ENCODE assay signal across 8 cellular contexts in the genomic region with DNA sequence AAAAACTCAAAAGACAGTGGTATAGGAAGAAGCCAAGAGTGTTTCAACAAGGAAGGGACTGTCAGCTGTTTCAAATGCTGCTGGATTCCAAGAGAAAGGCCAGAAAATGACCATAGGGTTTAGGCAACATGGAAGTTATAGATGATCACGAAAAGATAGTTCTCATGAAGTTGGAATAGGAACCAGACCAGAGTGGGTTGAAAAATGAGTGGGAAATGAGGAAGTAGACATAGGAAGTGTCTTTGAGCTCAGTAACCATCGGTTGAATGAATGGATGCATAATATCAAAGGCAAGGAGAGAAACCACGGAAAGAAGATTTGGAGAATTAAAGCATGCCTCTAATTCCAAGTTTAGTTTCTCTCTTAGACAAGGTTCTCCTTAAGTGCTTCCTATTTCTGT. TPM values are rescaled to one million over a fixed set of nuclear protein-coding genes. Genes with fewer than 3 reads are reported as not detected.
A peak's percentile ranks its signal among the peaks of the same experiment; 100 is the strongest.
DNase-seq lines count a peak whose midpoint lies in the region; ATAC-seq and TF ChIP-seq lines count a peak whose summit lies in the region.

No MANE protein-coding gene starts in this region.

- H3K4me3 Mint-ChIP-seq in T-helper 1 cell treated with Interleukin-12 subunit alpha and Interleukin-12 subunit beta and Interleukin-4 antibody, amounts not matched to agents 30 μg/mL and 1 μg/mL, for 36 hours: peak overlapping the region; percentile 89
- peak overlapping the region; percentile 94 for H3K4me3 Mint-ChIP-seq in activated CD4-positive, alpha-beta memory T cell treated with anti-CD3 and anti-CD28 coated beads for 36 hours

- peaks cover 22% of the 10 kb centered on the region for H3K4me1 ChIP-seq in KMS-11 (ENCODE audit: low read depth, poor library complexity, severe bottlenecking)
- H3K4me1 ChIP-seq in neuron (ENCODE audit: insufficient read depth, low read length): peaks cover 15% of the 10 kb centered on the region
- peaks cover 5 to 25% (median 14%) of the 10 kb centered on the region in 4 donors for H3K4me1 ChIP-seq in stomach

- TF ChIP-seq CTCF in KMS-11 (conservative IDR thresholded peaks at IDR 0.05; ENCODE audit: low read depth, low read length): no peak
- TF ChIP-seq CTCF in stomach (IDR thresholded peaks at IDR 0.05): no peak

- TF ChIP-seq POLR2A in stomach (IDR thresholded peaks at IDR 0.05): no peak

- H3K9me3 Mint-ChIP-seq in T-helper 1 cell treated with Interleukin-12 subunit alpha and Interleukin-12 subunit beta and Interleukin-4 antibody, amounts not matched to agents 30 μg/mL and 1 μg/mL, for 36 hours: no peaks in the 10 kb centered on the region
- H3K9me3 Mint-ChIP-seq in activated CD4-positive, alpha-beta memory T cell treated with anti-CD3 and anti-CD28 coated beads for 36 hours: no peaks in the 10 kb centered on the region

- H3K9ac ChIP-seq in KMS-11: no peak overlapping the region

- no peaks in the 10 kb centered on the region for H3K27me3 Mint-ChIP-seq in T-helper 1 cell treated with Interleukin-12 subunit alpha and Interleukin-12 subunit beta and Interleukin-4 antibody, amounts not matched to agents 30 μg/mL and 1 μg/mL, for 36 hours (ENCODE audit: low read depth)
- H3K27me3 Mint-ChIP-seq in activated CD4-positive, alpha-beta memory T cell treated with anti-CD3 and anti-CD28 coated beads for 36 hours: no peaks in the 10 kb centered on the region

- intact Hi-C loops in activated CD4-positive, alpha-beta memory T cell treated with anti-CD3 and anti-CD28 coated beads for 36 hours (cut with micrococcal nuclease): loop anchor here (1.0 kb wide), 1 partner anchor 16 kb away; no protein-coding TSS in a partner anchor
- intact Hi-C loops in stomach (cut with DNase I; ENCODE audit: low total_unique reads): no loop called here

- no peaks in the 10 kb centered on the region for H3K27me3 ChIP-seq in KMS-11 (ENCODE audit: insufficient read depth, low read depth)
- H3K27me3 ChIP-seq in neuron (ENCODE audit: insufficient read depth, low read length): no peaks in the 10 kb centered on the region
- H3K27me3 ChIP-seq in stomach: no peaks in the 10 kb centered on the region

- H3K4me3 ChIP-seq in KMS-11 (IDR thresholded peaks at IDR 0.05; ENCODE audit: insufficient read depth, low read depth, low read length): no peak overlapping the region
- peak overlapping the region; percentile 81 for H3K4me3 ChIP-seq in neuron (ENCODE audit: low read length)
- no peak overlapping the region for H3K4me3 ChIP-seq in stomach

- POLR2A ChIA-PET in activated CD4-positive, alpha-beta memory T cell treated with anti-CD3 and anti-CD28 coated beads for 36 hours (lab: Charles Lee): interaction anchor here (1.0 to 5.4 kb wide), 3 partner anchors 10 to 31 kb away, joined by 3 to 70 read pairs (median 3); a partner anchor contains a TSS

- H3K27ac Mint-ChIP-seq in T-helper 1 cell treated with Interleukin-12 subunit alpha and Interleukin-12 subunit beta and Interleukin-4 antibody, amounts not matched to agents 30 μg/mL and 1 μg/mL, for 36 hours: peak overlapping the region; percentile 83
- no peak overlapping the region for H3K27ac Mint-ChIP-seq in activated CD4-positive, alpha-beta memory T cell treated with anti-CD3 and anti-CD28 coated beads for 36 hours

- DNase-seq in T-helper 1 cell (no peak), NCI-H1092 (lab: John Stamatoyannopoulos, UW) (no peak), stomach (no peak)
- DNase-seq in activated CD4-positive, alpha-beta memory T cell treated with anti-CD3 and anti-CD28 coated beads for 36 hours: no peak

- H3K79me2 ChIP-seq in KMS-11 (ENCODE audit: insufficient read depth, low read depth): peaks cover 63% of the 10 kb centered on the region

- peaks cover 23% of the 10 kb centered on the region for H3K36me3 Mint-ChIP-seq in T-helper 1 cell treated with Interleukin-12 subunit alpha and Interleukin-12 subunit beta and Interleukin-4 antibody, amounts not matched to agents 30 μg/mL and 1 μg/mL, for 36 hours (ENCODE audit: low read depth)
- peaks cover 31% of the 10 kb centered on the region for H3K36me3 Mint-ChIP-seq in activated CD4-positive, alpha-beta memory T cell treated with anti-CD3 and anti-CD28 coated beads for 36 hours

- peaks cover 55% of the 10 kb centered on the region for H3K4me1 Mint-ChIP-seq in T-helper 1 cell treated with Interleukin-12 subunit alpha and Interleukin-12 subunit beta and Interleukin-4 antibody, amounts not matched to agents 30 μg/mL and 1 μg/mL, for 36 hours (ENCODE audit: low read depth)
- H3K4me1 Mint-ChIP-seq in activated CD4-positive, alpha-beta memory T cell treated with anti-CD3 and anti-CD28 coated beads for 36 hours (ENCODE audit: low read depth): peaks cover 57% of the 10 kb centered on the region

- TF ChIP-seq EP300 in stomach (IDR thresholded peaks at IDR 0.05): no peak

- H2AFZ ChIP-seq in KMS-11 (ENCODE audit: low read depth): 0 out of 2 replicates have a peak overlapping the region, but pooled peaks have one; percentile 85
- H2AFZ ChIP-seq in neuron (ENCODE audit: low read depth, low read length): no peak overlapping the region

- H3K27ac ChIP-seq in KMS-11: no peak overlapping the region
- H3K27ac ChIP-seq in stomach: no peak overlapping the region

- no peaks in the 10 kb centered on the region for H4K20me1 ChIP-seq in KMS-11 (ENCODE audit: insufficient read depth)

- H3K4me2 ChIP-seq in KMS-11: peak overlapping the region; percentile 100

- no peaks in the 10 kb centered on the region for H3K9me3 ChIP-seq in neuron (ENCODE audit: low read length)
- H3K9me3 ChIP-seq in stomach: no peaks in the 10 kb centered on the region

- no peak for ATAC-seq in GM21717 (IDR thresholded peaks at IDR 0.05; ENCODE audit: unreplicated experiment)

- 0 out of 2 replicates have a peak, but pooled peaks cover 2% of the 10 kb centered on the region for H3K36me3 ChIP-seq in KMS-11 (ENCODE audit: insufficient read depth)
- H3K36me3 ChIP-seq in neuron (ENCODE audit: insufficient read depth, low read length): peaks cover 6% of the 10 kb centered on the region
- H3K36me3 ChIP-seq in stomach: no peaks in the 10 kb centered on the region

- CTCF ChIA-PET in activated CD4-positive, alpha-beta memory T cell treated with anti-CD3 and anti-CD28 coated beads for 36 hours (lab: Charles Lee): interaction anchor here (1.0 to 1.4 kb wide), 4 partner anchors 9 to 198 kb away, joined by 3 to 5 read pairs (median 4); a partner anchor contains a TSS

- WGBS in stomach, 5 donors: 83 to 88% (median 87%) methylated on average over 3 of the region's 3 CpGs

RNA-seq across cellular contexts. Expression of a gene that starts 1.3 kb away (rescaled TPM):
- total RNA-seq in activated CD4-positive, alpha-beta memory T cell treated with anti-CD3 and anti-CD28 coated beads for 36 hours: 10 to 100 TPM; 96.9 to 98.8 TPM
- total RNA-seq in stomach: 1 to 10 TPM; 1.3 to 7.7 (median 1.8) TPM
- 1 to 10 TPM; 3.1 to 4.7 (median 3.3) TPM for polyA plus RNA-seq in stomach

RNA-seq across cellular contexts. Expression of a gene that starts 11.8 kb away (rescaled TPM):
- total RNA-seq in activated CD4-positive, alpha-beta memory T cell treated with anti-CD3 and anti-CD28 coated beads for 36 hours: 10 to 100 TPM; 30.2 TPM
- 1 to 10 TPM in 1 of 5 donors, under 1 TPM in 1, not detected in 3; 0.29 to 3.9 TPM for total RNA-seq in stomach
- under 1 TPM in 2 of 3 donors, not detected in 1; 0.44 to 0.78 TPM for polyA plus RNA-seq in stomach

RNA-seq across cellular contexts. Expression of a gene that starts 31.5 kb away (rescaled TPM):
- 100 to 1,000 TPM; 165 to 175 TPM for total RNA-seq in activated CD4-positive, alpha-beta memory T cell treated with anti-CD3 and anti-CD28 coated beads for 36 hours
- total RNA-seq in stomach: 100 to 1,000 TPM in 2 of 5 donors, 10 to 100 TPM in 3; 74.0 to 184 (median 88.1) TPM
- 10 to 100 TPM; 31.2 to 67.1 (median 33.8) TPM for polyA plus RNA-seq in stomach

Comparison
In these comparisons a context has a peak if more than half of its experiments do, and no peak if none do; other contexts are left out.
1. RNA of a gene that starts 1.3 kb away (total RNA-seq): 96.9 to 98.8 TPM in activated CD4-positive, alpha-beta memory T cell treated with anti-CD3 and anti-CD28 coated beads for 36 hours; 1.3 to 7.7 TPM in stomach; every median in the first group is over 10 times any median in the second.
2. RNA of a gene that starts 11.8 kb away (total RNA-seq): 30.2 TPM in activated CD4-positive, alpha-beta memory T cell treated with anti-CD3 and anti-CD28 coated beads for 36 hours; 0.29 to 3.9 TPM in stomach; every median in the first group is over 4 times any median in the second.